ENCODE assay signal across 8 cellular contexts in genomic region chr12:21773263-21773741, GRCh38. TPM values are rescaled to one million over a fixed set of nuclear protein-coding genes. Genes with fewer than 3 reads are reported as not detected.
DNase-seq lines count a peak whose midpoint lies in the region; ATAC-seq and TF ChIP-seq lines count a peak whose summit lies in the region.

No MANE protein-coding gene starts in this region.

- peaks cover 0 to 16% of the 10 kb centered on the region in 2 donors for H3K4me1 ChIP-seq in right atrium auricular region

- ATAC-seq in GM19463 (IDR thresholded peaks at IDR 0.05; ENCODE audit: unreplicated experiment) = peak; percentile 49
- no peak for ATAC-seq in T-helper 17 cell
- ATAC-seq in HG02981 (IDR thresholded peaks at IDR 0.05; ENCODE audit: unreplicated experiment) = no peak
- no peak for ATAC-seq in GM21786 (IDR thresholded peaks at IDR 0.05; ENCODE audit: unreplicated experiment)

- peaks cover 12% of the 10 kb centered on the region for H3K4me1 Mint-ChIP-seq in T-helper 17 cell

- H3K27ac ChIP-seq in right atrium auricular region = peak overlapping the region; percentile 87 to 91
- H3K27ac ChIP-seq in skin epidermis = peak overlapping the region in 8 of 21 experiments; percentile 5 to 74 (median 36)

- no peaks in the 10 kb centered on the region for H3K9me3 ChIP-seq in T-helper 17 cell (ENCODE audit: control insufficient read depth, low read length, poor library complexity, severe bottlenecking)
- H3K9me3 ChIP-seq in right atrium auricular region = no peaks in the 10 kb centered on the region

- DNase-seq in T-helper 17 cell (no peak), right atrium auricular region (ENCODE audit: low spot score) (peak; percentile 74), cortex of kidney (lab: John Stamatoyannopoulos, UW) (no peak)
- no peak for DNase-seq in activated CD4-positive, CD25-positive, alpha-beta regulatory T cell (lab: John Stamatoyannopoulos, UW)

- no peaks in the 10 kb centered on the region for H3K36me3 ChIP-seq in right atrium auricular region

- peaks cover 60% of the 10 kb centered on the region for H3K27me3 Mint-ChIP-seq in T-helper 17 cell

- no peak overlapping the region for H3K27ac Mint-ChIP-seq in T-helper 17 cell

- H3K4me3 ChIP-seq in right atrium auricular region = peak overlapping the region; percentile 59 to 72
- peak overlapping the region in 6 of 7 experiments; percentile 4 to 41 (median 18) for H3K4me3 ChIP-seq in skin epidermis

- no peaks in the 10 kb centered on the region for H3K27me3 ChIP-seq in right atrium auricular region

- peak overlapping the region; percentile 73 for H3K4me3 Mint-ChIP-seq in T-helper 17 cell

- peaks cover 2% of the 10 kb centered on the region for H3K36me3 Mint-ChIP-seq in T-helper 17 cell (ENCODE audit: low read depth)

- TF ChIP-seq CTCF in right atrium auricular region (IDR thresholded peaks at IDR 0.05) = peak in 1 of 2 donors; percentile 64

RNA-seq across cellular contexts. Expression of gene KCNJ8, which starts 1.2 kb away (rescaled TPM):
- not detected for total RNA-seq in T-helper 17 cell
- 10 to 100 TPM; 25.4 to 37.1 TPM for total RNA-seq in right atrium auricular region

Comparison
In these comparisons a context has a peak if more than half of its experiments do, and no peak if none do; other contexts are left out.
1. RNA of gene KCNJ8, which starts 1.2 kb away (total RNA-seq): 25.4 to 37.1 TPM in right atrium auricular region; not detected in T-helper 17 cell; every median in the first group is over 10 times any median in the second.